In the genomic region with DNA sequence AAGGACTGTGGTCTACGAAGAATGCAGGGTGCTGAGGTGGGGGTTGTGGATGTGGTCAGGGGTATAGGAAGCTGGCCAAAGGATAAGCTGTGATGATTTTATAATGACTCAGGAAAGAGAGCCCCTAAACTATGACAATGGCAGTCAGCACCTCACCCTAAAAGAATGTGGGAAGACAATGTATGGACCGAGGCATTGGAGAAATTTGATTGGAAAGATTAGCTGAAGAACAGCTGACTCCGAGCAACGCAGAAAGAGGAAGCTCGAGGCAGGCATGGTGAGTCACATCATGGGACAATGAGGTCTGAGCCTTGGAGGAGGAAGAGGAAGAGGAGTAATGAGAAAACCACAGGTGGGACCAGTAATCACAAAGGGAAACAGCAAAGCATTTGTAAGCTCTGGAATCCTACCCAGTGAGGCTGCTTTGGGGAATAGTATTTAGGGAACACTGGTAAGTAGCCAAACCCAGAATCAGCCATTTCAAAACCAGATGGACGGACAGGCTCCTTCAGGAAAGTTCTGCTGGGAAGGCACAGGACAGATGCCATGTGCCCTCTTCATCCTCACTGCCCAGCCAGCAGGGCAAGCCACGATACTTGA, we compare ENCODE assay signal across 8 cellular contexts.
DNase-seq lines count a peak whose midpoint lies in the region; ATAC-seq and TF ChIP-seq lines count a peak whose summit lies in the region.

No MANE protein-coding gene starts in this region.

- DNase-seq in glomerular endothelial cell (ENCODE audit: extremely low read depth, low read depth, low spot score), result peak; percentile 99
- DNase-seq in gastrocnemius medialis, result peak; percentile 35 to 49
- DNase-seq in DMS79 (lab: John Stamatoyannopoulos, UW), result no peak
- no peak for DNase-seq in hippocampal formation (lab: John Stamatoyannopoulos, UW)

- no peaks in the 10 kb centered on the region for H3K27me3 ChIP-seq in gastrocnemius medialis

- H3K27ac ChIP-seq in gastrocnemius medialis, result peak overlapping the region; percentile 65 to 76 (median 74)

- ATAC-seq in GM18868 (IDR thresholded peaks at IDR 0.05; ENCODE audit: unreplicated experiment) (peak; percentile 40), SK-N-SH treated with all-trans-retinoic acid at 6 μM for 48 hours (peak; percentile 79), gastrocnemius medialis (peak; percentile 76 to 78), GM19467 (IDR thresholded peaks at IDR 0.05; ENCODE audit: unreplicated experiment) (no peak), GM21528 (IDR thresholded peaks at IDR 0.05; ENCODE audit: low FRiP score, unreplicated experiment) (no peak)

- peak overlapping the region in 1 of 4 donors; percentile 13 for H3K4me3 ChIP-seq in gastrocnemius medialis

- no peaks in the 10 kb centered on the region for H3K9me3 ChIP-seq in gastrocnemius medialis

- TF ChIP-seq POLR2A in gastrocnemius medialis (IDR thresholded peaks at IDR 0.05), result peak in 1 of 2 donors; percentile 10

- in situ Hi-C loops in gastrocnemius medialis (cut with MboI; ENCODE audit: low sequenced_read_pairs in 4 of 4), result no loop called here

- H3K4me1 ChIP-seq in gastrocnemius medialis, result peaks cover 12 to 15% of the 10 kb centered on the region in 2 donors

- no peaks in the 10 kb centered on the region for H3K36me3 ChIP-seq in gastrocnemius medialis

- no peak for TF ChIP-seq CTCF in gastrocnemius medialis (IDR thresholded peaks at IDR 0.05 in 4 of 5, conservative IDR thresholded peaks at IDR 0.05 in 1 of 5)

- intact Hi-C loops in gastrocnemius medialis (cut with DNase I; ENCODE audit: low total_unique reads), result no loop called here

TF ChIP-seq in SK-N-SH treated with all-trans-retinoic acid at 6 μM for 48 hours, 23 proteins besides CTCF, POLR2A, EP300 and RAD21:
- peak; percentile 29; the same call in 1 of the 2 replicates for TF ChIP-seq ISL1 (CRISPR knock-in tag; IDR thresholded peaks at IDR 0.05)
- TF ChIP-seq SNAI2 (CRISPR knock-in tag; IDR thresholded peaks at IDR 0.05), result no peak
- TF ChIP-seq ZFP3 (CRISPR knock-in tag; IDR thresholded peaks at IDR 0.05), result 0 out of 2 replicates have a peak, but pooled peaks have one; percentile 24

Comparison
In these comparisons a context has a peak if more than half of its experiments do, and no peak if none do; other contexts are left out.
1. ATAC-seq: peak in GM18868 (single experiment), SK-N-SH treated with all-trans-retinoic acid at 6 μM for 48 hours (single experiment) and gastrocnemius medialis (2 of 2); none in GM19467 (single experiment) and GM21528 (single experiment).
2. DNase-seq: peak in glomerular endothelial cell (single experiment) and gastrocnemius medialis (2 of 2); none in DMS79 (single experiment) and hippocampal formation (0 of 2).